Comparison of ENCODE assay signal across 8 cellular contexts in the genomic region with DNA sequence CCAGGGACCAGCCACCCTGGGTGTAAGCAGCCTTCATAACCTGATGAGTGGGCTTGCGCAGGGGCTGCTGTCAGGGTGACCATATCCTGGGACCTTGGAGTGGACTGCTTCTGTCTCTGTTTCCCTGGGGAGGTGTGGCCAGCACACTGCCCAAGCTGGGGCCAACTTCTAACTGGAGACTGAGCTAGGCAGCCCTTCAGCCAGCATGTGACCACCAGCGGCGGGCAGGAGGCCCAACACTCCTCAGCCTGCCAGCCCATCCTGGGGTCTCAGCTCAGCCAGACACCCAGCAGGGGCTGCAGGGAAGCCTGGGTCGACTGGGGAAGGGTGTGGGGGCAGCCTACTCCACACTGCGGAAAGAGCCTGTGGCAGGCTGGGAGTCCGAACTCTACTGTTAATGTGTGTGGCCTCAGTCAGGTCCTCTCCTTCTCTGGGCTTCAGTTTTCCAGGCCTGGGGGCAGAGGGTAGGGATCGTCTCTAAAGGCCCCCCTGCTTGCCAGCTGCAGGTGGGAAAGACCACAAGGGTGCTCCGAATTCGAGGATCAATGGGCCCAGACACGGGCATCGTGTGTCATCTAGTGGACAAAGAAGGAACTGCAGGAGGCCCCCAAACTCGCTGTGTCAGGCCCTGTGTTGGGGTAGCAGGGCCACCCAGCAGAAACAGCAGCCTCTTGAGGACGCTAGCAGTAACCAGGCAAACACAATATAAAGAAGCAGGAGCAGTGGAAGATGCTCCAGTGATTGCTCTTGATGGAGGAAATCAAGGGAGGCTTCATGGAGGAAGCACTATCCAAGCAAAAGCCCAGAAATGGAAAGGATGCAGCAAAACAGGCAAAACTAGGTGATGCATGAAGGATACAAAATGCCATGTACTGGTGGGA. TPM values are rescaled to one million over a fixed set of nuclear protein-coding genes. Genes with fewer than 3 reads are reported as not detected.
DNase-seq lines count a peak whose midpoint lies in the region; ATAC-seq and TF ChIP-seq lines count a peak whose summit lies in the region.

No MANE protein-coding gene starts in this region.

- H3K9ac ChIP-seq in endodermal cell (ENCODE audit: extremely low read depth, low read length, poor library complexity, severe bottlenecking), result no peak overlapping the region

- no peaks in the 10 kb centered on the region for H3K9me3 ChIP-seq in endodermal cell (ENCODE audit: control insufficient read depth, low read length)

- no peaks in the 10 kb centered on the region for H3K36me3 Mint-ChIP-seq in activated CD8-positive, alpha-beta T cell treated with anti-CD3 and anti-CD28 coated beads for 36 hours (ENCODE audit: low read depth)
- H3K36me3 Mint-ChIP-seq in endodermal cell (ENCODE audit: low read depth) (no peaks in the 10 kb centered on the region), naive B cell (no peaks in the 10 kb centered on the region)

- WGBS in endodermal cell (ENCODE audit: insufficient coverage in 1 of 2, insufficient read length in 1 of 2), 2 experiments, result 38 to 42% methylated on average over 10 to 13 of the region's 13 CpGs

- H3K4me1 ChIP-seq in endodermal cell (ENCODE audit: control insufficient read depth, insufficient read depth, low read length), result peaks cover 4% of the 10 kb centered on the region

- H3K4me3 Mint-ChIP-seq in activated CD8-positive, alpha-beta T cell treated with anti-CD3 and anti-CD28 coated beads for 36 hours, result no peak overlapping the region
- no peak overlapping the region for H3K4me3 Mint-ChIP-seq in endodermal cell
- peak overlapping the region in 1 of 8 donors; percentile 18 for H3K4me3 Mint-ChIP-seq in naive B cell

- POLR2A ChIA-PET in activated CD8-positive, alpha-beta T cell treated with anti-CD3 and anti-CD28 coated beads for 36 hours (lab: Charles Lee), result interaction anchor here (1.3 to 1.5 kb wide), 2 partner anchors 10 to 19 kb away, joined by 6 to 7 read pairs; no protein-coding TSS in a partner anchor

- no peak overlapping the region for H3K27ac Mint-ChIP-seq in activated CD8-positive, alpha-beta T cell treated with anti-CD3 and anti-CD28 coated beads for 36 hours
- H3K27ac Mint-ChIP-seq in endodermal cell (no peak overlapping the region), naive B cell (peak overlapping the region in 4 of 6 donors; percentile 50 to 79 (median 70))

- intact Hi-C loops in activated CD8-positive, alpha-beta T cell treated with anti-CD3 and anti-CD28 coated beads for 36 hours (cut with micrococcal nuclease), result loop anchor here (2.0 to 5.0 kb wide), 2 partner anchors 18 to 155 kb away; no protein-coding TSS in a partner anchor

- H3K4me1 Mint-ChIP-seq in activated CD8-positive, alpha-beta T cell treated with anti-CD3 and anti-CD28 coated beads for 36 hours (ENCODE audit: low read depth), result peaks cover 4% of the 10 kb centered on the region
- peaks cover 5% of the 10 kb centered on the region for H3K4me1 Mint-ChIP-seq in endodermal cell
- peaks cover 5 to 20% (median 10%) of the 10 kb centered on the region in 3 donors for H3K4me1 Mint-ChIP-seq in naive B cell

- H3K27me3 ChIP-seq in endodermal cell (ENCODE audit: control insufficient read depth, insufficient read depth, low read length, poor library complexity, severe bottlenecking), result no peaks in the 10 kb centered on the region

- peaks cover 11% of the 10 kb centered on the region for H3K36me3 ChIP-seq in endodermal cell (ENCODE audit: control insufficient read depth, insufficient read depth, low read length)

- DNase-seq in AG20443 (ENCODE audit: low spot score) (peak; percentile 77), GM19238 (ENCODE audit: insufficient read length, low spot score) (peak; percentile 61), NCI-H774 (lab: John Stamatoyannopoulos, UW) (peak; percentile 2), endodermal cell (peak; percentile 95), naive B cell (peak; percentile 70)
- DNase-seq in activated CD8-positive, alpha-beta T cell treated with anti-CD3 and anti-CD28 coated beads for 36 hours, result peak; percentile 85
- peak; percentile 30 to 73 (median 60) for DNase-seq in stimulated activated naive CD4-positive, alpha-beta T cell (lab: John Stamatoyannopoulos, UW)

- H3K9me3 Mint-ChIP-seq in activated CD8-positive, alpha-beta T cell treated with anti-CD3 and anti-CD28 coated beads for 36 hours, result no peaks in the 10 kb centered on the region
- H3K9me3 Mint-ChIP-seq in endodermal cell (no peaks in the 10 kb centered on the region), naive B cell (no peaks in the 10 kb centered on the region)

- H3K27ac ChIP-seq in endodermal cell (ENCODE audit: low read depth, low read length), result no peak overlapping the region

- H3K27me3 Mint-ChIP-seq in activated CD8-positive, alpha-beta T cell treated with anti-CD3 and anti-CD28 coated beads for 36 hours, result no peaks in the 10 kb centered on the region
- H3K27me3 Mint-ChIP-seq in endodermal cell (ENCODE audit: insufficient read depth) (no peaks in the 10 kb centered on the region), naive B cell (peaks cover 0 to 13% (median 0%) of the 10 kb centered on the region in 3 donors)

- H3K4me3 ChIP-seq in endodermal cell (ENCODE audit: low read length), result no peak overlapping the region

- CTCF ChIA-PET in activated CD8-positive, alpha-beta T cell treated with anti-CD3 and anti-CD28 coated beads for 36 hours (lab: Charles Lee), result interaction anchor here (0.6 to 6.8 kb wide), 30 partner anchors 10 to 472 kb away, joined by 3 to 111 read pairs (median 4); a partner anchor contains a TSS

- peak; percentile 82 for ATAC-seq in activated CD8-positive, alpha-beta T cell treated with anti-CD3 and anti-CD28 coated beads for 36 hours
- ATAC-seq in naive B cell (ENCODE audit: low read depth in 2 of 2), result peak; percentile 71 to 72
- ATAC-seq in HG02973 (IDR thresholded peaks at IDR 0.05; ENCODE audit: unreplicated experiment), result no peak

- TF ChIP-seq CTCF in activated CD8-positive, alpha-beta T cell treated with anti-CD3 and anti-CD28 coated beads for 36 hours (IDR thresholded peaks at IDR 0.05), result peak; percentile 100
- peak; percentile 99 for TF ChIP-seq CTCF in endodermal cell (conservative IDR thresholded peaks at IDR 0.05)

RNA-seq across cellular contexts. Expression of a gene that starts 2.0 kb away (rescaled TPM):
- not detected for total RNA-seq in activated CD8-positive, alpha-beta T cell treated with anti-CD3 and anti-CD28 coated beads for 36 hours
- total RNA-seq in endodermal cell, result 1 to 10 TPM; 2.5 to 8.6 TPM
- 1.9 TPM for polyA plus RNA-seq in endodermal cell (2013, experiment 1 of 2)
- polyA plus RNA-seq in endodermal cell (2013, experiment 2 of 2), result 1.5 TPM
- not detected for polyA plus RNA-seq in naive B cell (ENCODE audit: low read depth in 6 of 6)

RNA-seq across cellular contexts. Expression of a gene that starts 7.0 kb away (rescaled TPM):
- total RNA-seq in activated CD8-positive, alpha-beta T cell treated with anti-CD3 and anti-CD28 coated beads for 36 hours, result 1 to 10 TPM; 4.8 to 5.9 TPM
- 10 to 100 TPM; 44.8 to 64.6 TPM for total RNA-seq in endodermal cell
- polyA plus RNA-seq in endodermal cell (2013, experiment 1 of 2), result 30.4 TPM
- 36.1 TPM for polyA plus RNA-seq in endodermal cell (2013, experiment 2 of 2)
- not detected for polyA plus RNA-seq in naive B cell (ENCODE audit: low read depth in 6 of 6)

RNA-seq across cellular contexts. Expression of a gene that starts 8.5 kb away (rescaled TPM):
- total RNA-seq in activated CD8-positive, alpha-beta T cell treated with anti-CD3 and anti-CD28 coated beads for 36 hours, result 10 to 100 TPM; 57.1 to 57.4 TPM
- total RNA-seq in endodermal cell, result 100 to 1,000 TPM; 151 to 156 TPM
- 124 TPM for polyA plus RNA-seq in endodermal cell (2013, experiment 1 of 2)
- 99.4 TPM for polyA plus RNA-seq in endodermal cell (2013, experiment 2 of 2)
- polyA plus RNA-seq in naive B cell (ENCODE audit: low read depth in 6 of 6), result 10 to 100 TPM; 14.4 to 27.0 (median 15.7) TPM

RNA-seq across cellular contexts. Expression of a gene that starts 36.4 kb away (rescaled TPM):
- 10 to 100 TPM; 18.4 to 20.6 TPM for total RNA-seq in activated CD8-positive, alpha-beta T cell treated with anti-CD3 and anti-CD28 coated beads for 36 hours
- 10 to 100 TPM; 10.9 to 12.7 TPM for total RNA-seq in endodermal cell
- 15.3 TPM for polyA plus RNA-seq in endodermal cell (2013, experiment 1 of 2)
- 17.0 TPM for polyA plus RNA-seq in endodermal cell (2013, experiment 2 of 2)
- polyA plus RNA-seq in naive B cell (ENCODE audit: low read depth in 6 of 6), result 10 to 100 TPM; 13.2 to 16.3 (median 14.9) TPM

RNA-seq across cellular contexts. Expression of a gene that starts 37.1 kb away (rescaled TPM):
- total RNA-seq in activated CD8-positive, alpha-beta T cell treated with anti-CD3 and anti-CD28 coated beads for 36 hours, result 100 to 1,000 TPM in 1 of 2 experiments, 10 to 100 TPM in 1; 98.1 to 101 TPM
- 100 to 1,000 TPM in 1 of 2 donors, 10 to 100 TPM in 1; 94.5 to 100 TPM for total RNA-seq in endodermal cell
- 80.1 TPM for polyA plus RNA-seq in endodermal cell (2013, experiment 1 of 2)
- 71.0 TPM for polyA plus RNA-seq in endodermal cell (2013, experiment 2 of 2)
- 10 to 100 TPM; 13.9 to 29.7 (median 16.2) TPM for polyA plus RNA-seq in naive B cell (ENCODE audit: low read depth in 6 of 6)

Comparison
In these comparisons a context has a peak if more than half of its experiments do, and no peak if none do; other contexts are left out.
1. DNase-seq: peak in every context shown above with its lines; median percentile 95 in endodermal cell; 85 in activated CD8-positive, alpha-beta T cell treated with anti-CD3 and anti-CD28 coated beads for 36 hours; 77 in AG20443; 70 in naive B cell; 61 in GM19238; 60 in stimulated activated naive CD4-positive, alpha-beta T cell; 2 in NCI-H774.
2. H3K27ac Mint-ChIP-seq: peak in naive B cell (4 of 6); none in activated CD8-positive, alpha-beta T cell treated with anti-CD3 and anti-CD28 coated beads for 36 hours (single experiment) and endodermal cell (single experiment).
3. RNA of a gene that starts 7.0 kb away (total RNA-seq): 44.8 to 64.6 TPM in endodermal cell; 4.8 to 5.9 TPM in activated CD8-positive, alpha-beta T cell treated with anti-CD3 and anti-CD28 coated beads for 36 hours; every median in the first group is over 4 times any median in the second.